8 cellular contexts compared by ENCODE assay signal in the genomic region with DNA sequence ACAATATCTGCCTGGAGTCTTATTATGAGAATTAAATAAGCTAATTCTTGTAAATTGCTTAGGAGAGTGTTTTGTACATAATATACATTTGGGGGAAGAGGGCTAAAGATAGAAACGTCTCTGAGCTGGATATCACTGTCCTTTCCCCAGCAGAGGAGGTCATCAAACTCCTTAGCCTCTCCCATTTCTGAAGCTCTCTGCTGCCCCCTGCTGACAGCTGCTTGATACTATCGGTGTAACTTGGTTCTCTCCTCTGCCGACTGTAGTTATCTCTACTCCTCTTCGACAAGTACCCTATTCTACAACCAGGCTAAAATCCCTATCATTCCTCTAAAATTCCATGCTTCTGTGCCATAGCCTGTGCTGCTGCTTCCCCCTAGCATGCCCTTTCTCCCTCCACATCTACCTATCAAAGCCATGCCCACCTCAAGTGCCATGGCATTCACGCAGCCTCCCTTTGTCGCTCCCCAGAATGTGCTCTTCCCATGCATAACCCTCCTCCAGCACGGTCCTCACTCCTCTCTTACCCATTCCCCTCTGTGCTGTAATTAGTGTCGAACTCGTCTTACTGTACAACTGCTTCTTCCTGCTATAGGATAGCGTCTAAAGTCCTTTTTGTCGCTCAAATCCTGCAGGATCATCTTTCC.
A peak's percentile ranks its signal among the peaks of the same experiment; 100 is the strongest.
DNase-seq lines count a peak whose midpoint lies in the region; ATAC-seq, FAIRE-seq and TF ChIP-seq lines count a peak whose summit lies in the region.

No MANE protein-coding gene starts in this region.

- no peaks in the 10 kb centered on the region for H3K36me3 Mint-ChIP-seq in activated T-helper 17 cell treated with anti-CD3 and anti-CD28 coated beads, Interleukin-2, amount 50 U/mL, for 72 hours (ENCODE audit: low read depth)
- no peaks in the 10 kb centered on the region for H3K36me3 Mint-ChIP-seq in osteocyte (ENCODE audit: unreplicated experiment)

- H4K20me1 ChIP-seq in Karpas-422 (ENCODE audit: insufficient read depth, low read depth, low read length), result peaks cover 13% of the 10 kb centered on the region; the same call in 1 of the 2 replicates

- TF ChIP-seq CTCF in osteocyte (IDR thresholded peaks at IDR 0.05), result peak; percentile 91
- TF ChIP-seq CTCF in transverse colon (IDR thresholded peaks at IDR 0.05), result peak; percentile 65 to 83 (median 79)

- DNase-seq in GM04503 (ENCODE audit: low read depth) (peak; percentile 28), H4 (ENCODE audit: low spot score) (peak; percentile 43), Karpas-422 (peak; percentile 92), RPMI8226 (peak; percentile 75), frontal cortex (ENCODE audit: low spot score in 2 of 2) (peak; percentile 42 to 49), osteocyte (ENCODE audit: extremely low spot score, unreplicated experiment) (peak; percentile 91), transverse colon (peak; percentile 85)

- no peaks in the 10 kb centered on the region for H3K27me3 ChIP-seq in Karpas-422 (ENCODE audit: low read length)
- H3K27me3 ChIP-seq in transverse colon, result no peaks in the 10 kb centered on the region

- H3K4me3 Mint-ChIP-seq in activated T-helper 17 cell treated with anti-CD3 and anti-CD28 coated beads, Interleukin-2, amount 50 U/mL, for 72 hours, result no peak overlapping the region
- H3K4me3 Mint-ChIP-seq in osteocyte (ENCODE audit: unreplicated experiment), result no peak overlapping the region

- H3K9me2 ChIP-seq in Karpas-422 (replicated peaks; ENCODE audit: insufficient read depth, low read length), result no peaks in the 10 kb centered on the region

- no peaks in the 10 kb centered on the region for H3K79me2 ChIP-seq in Karpas-422 (ENCODE audit: low read length)

- H3K9me3 ChIP-seq in Karpas-422 (ENCODE audit: low read length) (no peaks in the 10 kb centered on the region), transverse colon (no peaks in the 10 kb centered on the region)

- H3K9me3 Mint-ChIP-seq in activated T-helper 17 cell treated with anti-CD3 and anti-CD28 coated beads, Interleukin-2, amount 50 U/mL, for 72 hours, result no peaks in the 10 kb centered on the region
- H3K9me3 Mint-ChIP-seq in osteocyte (ENCODE audit: unreplicated experiment), result no peaks in the 10 kb centered on the region

- H3K36me3 ChIP-seq in Karpas-422 (ENCODE audit: insufficient read depth, low read length) (no peaks in the 10 kb centered on the region), transverse colon (no peaks in the 10 kb centered on the region)

- H3K4me1 Mint-ChIP-seq in activated T-helper 17 cell treated with anti-CD3 and anti-CD28 coated beads, Interleukin-2, amount 50 U/mL, for 72 hours, result peaks cover 9% of the 10 kb centered on the region
- no peaks in the 10 kb centered on the region for H3K4me1 Mint-ChIP-seq in osteocyte (ENCODE audit: unreplicated experiment)

- H3K27ac ChIP-seq in Karpas-422 (ENCODE audit: low read length), result no peak overlapping the region
- H3K27ac ChIP-seq in transverse colon, result no peak overlapping the region

- H3K4me2 ChIP-seq in Karpas-422 (ENCODE audit: low read depth, low read length, poor library complexity, severe bottlenecking), result no peak overlapping the region

- no peak overlapping the region for H2AFZ ChIP-seq in Karpas-422 (ENCODE audit: low read length)

- H3K4me1 ChIP-seq in Karpas-422 (ENCODE audit: low read length), result peaks cover 2% of the 10 kb centered on the region; the same call in 1 of the 2 replicates
- peaks cover 0 to 3% (median 0%) of the 10 kb centered on the region in 4 donors for H3K4me1 ChIP-seq in transverse colon

- H3K27me3 Mint-ChIP-seq in activated T-helper 17 cell treated with anti-CD3 and anti-CD28 coated beads, Interleukin-2, amount 50 U/mL, for 72 hours, result no peaks in the 10 kb centered on the region
- no peaks in the 10 kb centered on the region for H3K27me3 Mint-ChIP-seq in osteocyte (ENCODE audit: unreplicated experiment)

- no peak for TF ChIP-seq POLR2A in transverse colon (IDR thresholded peaks at IDR 0.05)

- TF ChIP-seq EP300 in transverse colon (IDR thresholded peaks at IDR 0.05; ENCODE audit: low read depth), result no peak

- no peak overlapping the region for H3K27ac Mint-ChIP-seq in activated T-helper 17 cell treated with anti-CD3 and anti-CD28 coated beads, Interleukin-2, amount 50 U/mL, for 72 hours
- no peak overlapping the region for H3K27ac Mint-ChIP-seq in osteocyte (ENCODE audit: unreplicated experiment)

- H3K4me3 ChIP-seq in Karpas-422 (ENCODE audit: low read length), result no peak overlapping the region
- no peak overlapping the region for H3K4me3 ChIP-seq in transverse colon

- ATAC-seq in activated T-helper 17 cell treated with anti-CD3 and anti-CD28 coated beads, Interleukin-2, amount 50 U/mL, for 72 hours (replicated peaks), result peak; percentile 70

- in situ Hi-C loops in transverse colon (cut with MboI; ENCODE audit: low pct_ligation_motif_present in 1 of 4, low pct_unique_long_range_greater_than_20kb in 1 of 4, low sequenced_read_pairs in 3 of 4), result loop anchor here in 2 of 4 donors (25.0 kb wide), 1 partner anchor 1047 kb away; no protein-coding TSS in a partner anchor

- intact Hi-C loops in transverse colon (cut with DNase I; ENCODE audit: low total_unique reads), result no loop called here

- H3K9ac ChIP-seq in Karpas-422 (ENCODE audit: low read length), result no peak overlapping the region

- 52 to 56% methylated on average over 10 to 11 of the region's 11 CpGs for WGBS in transverse colon (ENCODE audit: low coverage in 1 of 2), 2 donors

- no peak for FAIRE-seq in frontal cortex (lab: Jason Lieb, UNC)

Comparison
In these comparisons a context has a peak if more than half of its experiments do, and no peak if none do; other contexts are left out.
1. DNase-seq: peak in every context shown above with its lines; median percentile 92 in Karpas-422; 91 in osteocyte; 85 in transverse colon; 75 in RPMI8226; 46 in frontal cortex; 43 in H4; 28 in GM04503.